ENCODE assay signal across 1 cellular context in the genomic region with DNA sequence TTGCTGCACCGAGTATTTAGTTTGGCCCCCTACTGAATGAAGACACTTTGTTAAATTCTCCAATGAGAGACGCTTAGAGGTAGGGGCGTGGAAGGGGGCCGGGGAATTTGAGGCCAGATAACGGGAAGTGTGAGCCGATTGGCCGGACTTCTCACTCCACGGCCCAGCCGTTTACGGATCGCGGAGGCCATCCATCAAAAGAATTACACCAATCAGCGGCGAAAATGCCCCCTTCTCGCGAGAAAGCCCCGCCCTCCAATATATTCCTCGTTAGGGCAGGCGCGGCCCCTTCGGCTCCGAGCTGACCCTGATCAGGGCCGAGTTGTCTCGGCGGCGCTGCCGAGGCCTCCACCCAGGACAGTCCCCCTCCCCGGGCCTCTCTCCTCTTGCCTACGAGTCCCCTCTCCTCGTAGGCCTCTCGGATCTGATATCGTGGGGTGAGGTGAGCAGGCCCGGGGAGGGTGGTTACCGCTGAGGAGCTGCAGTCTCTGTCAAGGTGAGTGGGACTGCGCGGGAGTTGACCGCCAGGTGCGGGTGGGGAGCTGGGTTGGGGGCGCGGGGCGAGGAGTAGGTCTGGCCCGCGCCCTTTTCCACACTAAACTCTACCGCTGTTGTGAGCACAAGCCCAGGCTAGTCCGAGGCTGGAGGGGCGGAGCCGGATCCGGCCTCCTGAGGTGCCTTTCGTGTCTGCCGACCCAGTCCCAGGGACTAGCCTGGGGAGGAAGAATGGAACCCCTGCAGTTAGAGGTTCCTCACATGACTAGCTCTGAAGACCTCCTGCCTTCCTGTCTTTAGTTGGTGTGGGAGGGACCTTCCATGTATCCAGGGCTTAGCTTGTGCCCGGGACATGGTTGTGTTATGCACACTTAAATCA.
TF ChIP-seq lines count a peak whose summit lies in the region.

A gene with protein sequence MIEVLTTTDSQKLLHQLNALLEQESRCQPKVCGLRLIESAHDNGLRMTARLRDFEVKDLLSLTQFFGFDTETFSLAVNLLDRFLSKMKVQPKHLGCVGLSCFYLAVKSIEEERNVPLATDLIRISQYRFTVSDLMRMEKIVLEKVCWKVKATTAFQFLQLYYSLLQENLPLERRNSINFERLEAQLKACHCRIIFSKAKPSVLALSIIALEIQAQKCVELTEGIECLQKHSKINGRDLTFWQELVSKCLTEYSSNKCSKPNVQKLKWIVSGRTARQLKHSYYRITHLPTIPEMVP (plus strand): TSS at position 287 of the 874 bp plus-strand sequence. CDS start 1,662 bp downstream, outside the sequence.

TF ChIP-seq in HepG2, 621 proteins besides CTCF, POLR2A, EP300 and RAD21 (continued from another document and continues in another):
- no peak; the same call in 1 of the 2 replicates for TF ChIP-seq NAIF1 (CRISPR knock-in tag; IDR thresholded peaks at IDR 0.05; ENCODE audit: borderline replicate concordance)
- 0 out of 2 replicates have a peak, but pooled peaks have one; percentile 50 for TF ChIP-seq ZSCAN9 (CRISPR knock-in tag; IDR thresholded peaks at IDR 0.05; ENCODE audit: borderline replicate concordance)
- peak; percentile 69 for TF ChIP-seq ERF (CRISPR knock-in tag; IDR thresholded peaks at IDR 0.05)
- TF ChIP-seq, protein P1, sequence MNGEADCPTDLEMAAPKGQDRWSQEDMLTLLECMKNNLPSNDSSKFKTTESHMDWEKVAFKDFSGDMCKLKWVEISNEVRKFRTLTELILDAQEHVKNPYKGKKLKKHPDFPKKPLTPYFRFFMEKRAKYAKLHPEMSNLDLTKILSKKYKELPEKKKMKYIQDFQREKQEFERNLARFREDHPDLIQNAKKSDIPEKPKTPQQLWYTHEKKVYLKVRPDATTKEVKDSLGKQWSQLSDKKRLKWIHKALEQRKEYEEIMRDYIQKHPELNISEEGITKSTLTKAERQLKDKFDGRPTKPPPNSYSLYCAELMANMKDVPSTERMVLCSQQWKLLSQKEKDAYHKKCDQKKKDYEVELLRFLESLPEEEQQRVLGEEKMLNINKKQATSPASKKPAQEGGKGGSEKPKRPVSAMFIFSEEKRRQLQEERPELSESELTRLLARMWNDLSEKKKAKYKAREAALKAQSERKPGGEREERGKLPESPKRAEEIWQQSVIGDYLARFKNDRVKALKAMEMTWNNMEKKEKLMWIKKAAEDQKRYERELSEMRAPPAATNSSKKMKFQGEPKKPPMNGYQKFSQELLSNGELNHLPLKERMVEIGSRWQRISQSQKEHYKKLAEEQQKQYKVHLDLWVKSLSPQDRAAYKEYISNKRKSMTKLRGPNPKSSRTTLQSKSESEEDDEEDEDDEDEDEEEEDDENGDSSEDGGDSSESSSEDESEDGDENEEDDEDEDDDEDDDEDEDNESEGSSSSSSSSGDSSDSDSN (CRISPR knock-in tag; IDR thresholded peaks at IDR 0.05), result peak; percentile 88
- no peak for TF ChIP-seq EEA1 (CRISPR knock-in tag; IDR thresholded peaks at IDR 0.05; ENCODE audit: borderline replicate concordance)
- TF ChIP-seq KLF13 (CRISPR knock-in tag; IDR thresholded peaks at IDR 0.05), result no peak
- TF ChIP-seq SAP130 (CRISPR knock-in tag; IDR thresholded peaks at IDR 0.05; ENCODE audit: low read depth), result peak; percentile 76
- no peak; the same call in 1 of the 2 replicates for TF ChIP-seq ZNF556 (CRISPR knock-in tag; IDR thresholded peaks at IDR 0.05; ENCODE audit: borderline replicate concordance)
- no peak for TF ChIP-seq ZNF557 (CRISPR knock-in tag; IDR thresholded peaks at IDR 0.05)
- no peak for TF ChIP-seq ZNF260 (CRISPR knock-in tag; IDR thresholded peaks at IDR 0.05; ENCODE audit: borderline replicate concordance, low read depth)
- TF ChIP-seq, protein P2, sequence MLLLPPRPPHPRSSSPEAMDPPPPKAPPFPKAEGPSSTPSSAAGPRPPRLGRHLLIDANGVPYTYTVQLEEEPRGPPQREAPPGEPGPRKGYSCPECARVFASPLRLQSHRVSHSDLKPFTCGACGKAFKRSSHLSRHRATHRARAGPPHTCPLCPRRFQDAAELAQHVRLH (CRISPR knock-in tag; IDR thresholded peaks at IDR 0.05; ENCODE audit: borderline replicate concordance, low read depth), result peak; percentile 68; the same call in 1 of the 2 replicates
- TF ChIP-seq ZSCAN5A (CRISPR knock-in tag; IDR thresholded peaks at IDR 0.05; ENCODE audit: borderline replicate concordance), result peak; percentile 78; the same call in 1 of the 2 replicates
- peak; percentile 69 for TF ChIP-seq ASH2L (IDR thresholded peaks at IDR 0.05; ENCODE audit: insufficient read length, low read depth, low read length)
- TF ChIP-seq ZNF7 (CRISPR knock-in tag; IDR thresholded peaks at IDR 0.05), result no peak
- no peak for TF ChIP-seq ZNF746 (CRISPR knock-in tag; IDR thresholded peaks at IDR 0.05)
- TF ChIP-seq ETV5 (CRISPR knock-in tag; IDR thresholded peaks at IDR 0.05; ENCODE audit: borderline replicate concordance), result peak; percentile 34
- 0 out of 2 replicates have a peak, but pooled peaks have one; percentile 44 for TF ChIP-seq PPARG (CRISPR knock-in tag; conservative IDR thresholded peaks at IDR 0.05)
- TF ChIP-seq SP140L (CRISPR knock-in tag; IDR thresholded peaks at IDR 0.05; ENCODE audit: borderline replicate concordance), result no peak
- no peak for TF ChIP-seq HNRNPL (IDR thresholded peaks at IDR 0.05; ENCODE audit: low read depth, low read length)
- TF ChIP-seq GATA4 (IDR thresholded peaks at IDR 0.05; ENCODE audit: borderline replicate concordance, low read depth), result 0 out of 2 replicates have a peak, but pooled peaks have one; percentile 31
- no peak for TF ChIP-seq JUN (CRISPR knock-in tag; IDR thresholded peaks at IDR 0.05)
- TF ChIP-seq ARID2 (CRISPR knock-in tag; IDR thresholded peaks at IDR 0.05; ENCODE audit: borderline replicate concordance), result peak; percentile 80; the same call in 1 of the 2 replicates
- TF ChIP-seq SRF (IDR thresholded peaks at IDR 0.05; ENCODE audit: low read depth, low read length), result no peak
- TF ChIP-seq ZNF350 (CRISPR knock-in tag; IDR thresholded peaks at IDR 0.05; ENCODE audit: borderline replicate concordance, low read depth), result peak; percentile 76; the same call in 1 of the 2 replicates
- TF ChIP-seq TEAD3 (CRISPR knock-in tag; optimal IDR thresholded peaks at IDR 0.05; ENCODE audit: borderline replicate concordance), result peak; percentile 47
- peak; percentile 92 for TF ChIP-seq SP2 (CRISPR knock-in tag; IDR thresholded peaks at IDR 0.05)
- TF ChIP-seq ZNF101 (CRISPR knock-in tag; IDR thresholded peaks at IDR 0.05; ENCODE audit: borderline replicate concordance, low read depth), result 0 out of 2 replicates have a peak, but pooled peaks have one; percentile 43
- TF ChIP-seq HNRNPK (IDR thresholded peaks at IDR 0.05; ENCODE audit: low read depth, low read length, poor library complexity, severe bottlenecking), result no peak
- peak; percentile 20; the same call in 1 of the 2 replicates for TF ChIP-seq MAZ (IDR thresholded peaks at IDR 0.05; ENCODE audit: borderline replicate concordance, low read depth, low read length)
- peak; percentile 43 for TF ChIP-seq MAZ (CRISPR knock-in tag; IDR thresholded peaks at IDR 0.05; ENCODE audit: low read depth)
- peak; percentile 65 for TF ChIP-seq HNRNPLL (IDR thresholded peaks at IDR 0.05; ENCODE audit: low read depth, low read length, poor library complexity, severe bottlenecking)
- TF ChIP-seq JARID2 (CRISPR knock-in tag; IDR thresholded peaks at IDR 0.05; ENCODE audit: insufficient replicate concordance), result no peak
- 0 out of 2 replicates have a peak, but pooled peaks have one; percentile 37 for TF ChIP-seq ZNF343 (CRISPR knock-in tag; IDR thresholded peaks at IDR 0.05)
- peak; percentile 58; the same call in 1 of the 2 replicates for TF ChIP-seq KAT7 (CRISPR knock-in tag; IDR thresholded peaks at IDR 0.05; ENCODE audit: borderline replicate concordance)
- no peak for TF ChIP-seq NFE2 (CRISPR knock-in tag; IDR thresholded peaks at IDR 0.05)
- peak; percentile 99 for TF ChIP-seq ZMYM4 (CRISPR knock-in tag; IDR thresholded peaks at IDR 0.05)
- no peak for TF ChIP-seq RFX3 (CRISPR knock-in tag; IDR thresholded peaks at IDR 0.05)
- peak; percentile 63; the same call in 1 of the 2 replicates for TF ChIP-seq KDM5A (IDR thresholded peaks at IDR 0.05; ENCODE audit: borderline replicate concordance, low read length)
- no peak for TF ChIP-seq ZKSCAN5 (CRISPR knock-in tag; IDR thresholded peaks at IDR 0.05)
- peak; percentile 19; the same call in 1 of the 2 replicates for TF ChIP-seq GLI4 (CRISPR knock-in tag; IDR thresholded peaks at IDR 0.05; ENCODE audit: borderline replicate concordance)
- TF ChIP-seq ZNF597 (CRISPR knock-in tag; IDR thresholded peaks at IDR 0.05), result no peak
- TF ChIP-seq NFKB2 (CRISPR knock-in tag; IDR thresholded peaks at IDR 0.05; ENCODE audit: borderline replicate concordance), result peak; percentile 71; the same call in 1 of the 2 replicates
- no peak; the same call in 1 of the 2 replicates for TF ChIP-seq ETV6 (CRISPR knock-in tag; conservative IDR thresholded peaks at IDR 0.05)
- TF ChIP-seq MLXIP (CRISPR knock-in tag; IDR thresholded peaks at IDR 0.05; ENCODE audit: borderline replicate concordance), result no peak
- TF ChIP-seq ZNF792 (CRISPR knock-in tag; IDR thresholded peaks at IDR 0.05), result no peak
- TF ChIP-seq, protein P3, sequence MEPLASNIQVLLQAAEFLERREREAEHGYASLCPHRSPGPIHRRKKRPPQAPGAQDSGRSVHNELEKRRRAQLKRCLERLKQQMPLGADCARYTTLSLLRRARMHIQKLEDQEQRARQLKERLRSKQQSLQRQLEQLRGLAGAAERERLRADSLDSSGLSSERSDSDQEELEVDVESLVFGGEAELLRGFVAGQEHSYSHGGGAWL (CRISPR knock-in tag; IDR thresholded peaks at IDR 0.05), result peak; percentile 70; the same call in 1 of the 2 replicates
- TF ChIP-seq ZNF331 (CRISPR knock-in tag; IDR thresholded peaks at IDR 0.05), result peak; percentile 22; the same call in 1 of the 2 replicates
- peak; percentile 92 for TF ChIP-seq NFYB (CRISPR knock-in tag; IDR thresholded peaks at IDR 0.05)
- TF ChIP-seq AGO2 (optimal IDR thresholded peaks at IDR 0.05; ENCODE audit: low read depth, low read length), result peak; percentile 94
- TF ChIP-seq RBM22 (optimal IDR thresholded peaks at IDR 0.05; ENCODE audit: low read length), result peak; percentile 29
- TF ChIP-seq, protein P4, sequence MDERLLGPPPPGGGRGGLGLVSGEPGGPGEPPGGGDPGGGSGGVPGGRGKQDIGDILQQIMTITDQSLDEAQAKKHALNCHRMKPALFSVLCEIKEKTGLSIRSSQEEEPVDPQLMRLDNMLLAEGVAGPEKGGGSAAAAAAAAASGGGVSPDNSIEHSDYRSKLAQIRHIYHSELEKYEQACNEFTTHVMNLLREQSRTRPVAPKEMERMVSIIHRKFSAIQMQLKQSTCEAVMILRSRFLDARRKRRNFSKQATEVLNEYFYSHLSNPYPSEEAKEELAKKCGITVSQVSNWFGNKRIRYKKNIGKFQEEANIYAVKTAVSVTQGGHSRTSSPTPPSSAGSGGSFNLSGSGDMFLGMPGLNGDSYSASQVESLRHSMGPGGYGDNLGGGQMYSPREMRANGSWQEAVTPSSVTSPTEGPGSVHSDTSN (CRISPR knock-in tag; IDR thresholded peaks at IDR 0.05), result peak; percentile 93
- TF ChIP-seq TBX2 (CRISPR knock-in tag; IDR thresholded peaks at IDR 0.05; ENCODE audit: borderline replicate concordance), result 0 out of 2 replicates have a peak, but pooled peaks have one; percentile 17
- no peak for TF ChIP-seq ZFYVE20 (CRISPR knock-in tag; IDR thresholded peaks at IDR 0.05; ENCODE audit: borderline replicate concordance, low read depth)
- TF ChIP-seq MNT (IDR thresholded peaks at IDR 0.05), result no peak
- no peak; the same call in 1 of the 2 replicates for TF ChIP-seq MEIS2 (CRISPR knock-in tag; IDR thresholded peaks at IDR 0.05)
